35 cellular contexts compared by ENCODE assay signal in genomic region chr4:22637306-22637705, GRCh38. TPM values are rescaled to one million over a fixed set of nuclear protein-coding genes. Genes with fewer than 3 reads are reported as not detected.
"Had no signal": no experiment of that assay in that cellular context is flagged by ENCODE, and none has a peak within 500 bp of the region (broad histone marks: within the 10 kb centered on the region; RNA-seq: fewer than 3 reads in every experiment).

No MANE protein-coding gene starts in this region.

- H3K27me3 ChIP-seq: adrenal gland, body of pancreas, cardiac muscle cell, colonic mucosa, esophagus squamous epithelium had no signal

- H3K36me3 ChIP-seq: adrenal gland, cardiac muscle cell, colonic mucosa, esophagus squamous epithelium, gastroesophageal sphincter, WERI-Rb-1 had no signal

- H3K9me3 ChIP-seq: adrenal gland, body of pancreas, colonic mucosa had no signal

- H3K4me1 ChIP-seq: adrenal gland, body of pancreas, colonic mucosa, esophagus squamous epithelium, gastroesophageal sphincter had no signal

- ATAC-seq: activated CD4-positive, CD25-positive, alpha-beta regulatory T cell treated with anti-CD3 and anti-CD28 coated beads, Interleukin-2, amount 50 U/mL, for 24 hours; activated CD8-positive, alpha-beta T cell treated with anti-CD3 and anti-CD28 coated beads for 36 hours; activated naive CD8-positive, alpha-beta T cell treated with anti-CD3 and anti-CD28 coated beads, Interleukin-2, amount 50 U/mL, for 24 hours; body of pancreas; gastroesophageal sphincter; T-helper 17 cell had no signal

- H3K4me3 ChIP-seq: adrenal gland, body of pancreas, cardiac muscle cell, colonic mucosa, esophagus squamous epithelium, gastroesophageal sphincter had no signal

- H3K27ac ChIP-seq: adrenal gland, body of pancreas, cardiac muscle cell, colonic mucosa, epithelial cell of prostate, esophagus squamous epithelium, gastroesophageal sphincter, WERI-Rb-1 had no signal

- DNase-seq: activated B cell treated with CpG ODN at 0.5 μM for 24 hours; activated CD4-positive, alpha-beta T cell treated with anti-CD3 and anti-CD28 coated beads for 48 hours; activated CD4-positive, alpha-beta T cell treated with anti-CD3 and anti-CD28 coated beads, Interleukin-2, amount 50 U/mL, for 1 hour; activated CD4-positive, alpha-beta T cell treated with anti-CD3 and anti-CD28 coated beads, Interleukin-2, amount 50 U/mL, for 48 hours; activated CD8-positive, alpha-beta memory T cell treated with anti-CD3 and anti-CD28 coated beads for 24 hours; activated CD8-positive, alpha-beta T cell treated with anti-CD3 and anti-CD28 coated beads for 36 hours; activated effector memory CD4-positive, alpha-beta T cell treated with anti-CD3 and anti-CD28 coated beads, Interleukin-2, amount 50 U/mL, for 16 hours; activated naive CD4-positive, alpha-beta T cell treated with anti-CD3 and anti-CD28 coated beads for 36 hours; activated naive CD8-positive, alpha-beta T cell treated with anti-CD3 and anti-CD28 coated beads for 36 hours; activated naive CD8-positive, alpha-beta T cell treated with anti-CD3 and anti-CD28 coated beads, Interleukin-2, amount 50 U/mL, for 24 hours; activated T-cell treated with anti-CD3 and anti-CD28 coated beads, Interleukin-2, amount 50 U/mL, for 48 hours; adrenal gland; amygdala; aorta; body of pancreas; central memory CD4-positive, alpha-beta T cell; cerebellar nuclear complex; colonic mucosa; effector CD8-positive, alpha-beta T cell; esophagus squamous epithelium; foreskin melanocyte; T-helper 1 cell; T-helper 17 cell; T1000; WERI-Rb-1 had no signal

RNA-seq across cellular contexts. Expression of gene GBA3, which starts 55.4 kb away (rescaled TPM):
- total RNA-seq: activated B cell treated with CpG ODN at 0.5 μM for 24 hours; activated CD8-positive, alpha-beta T cell treated with anti-CD3 and anti-CD28 coated beads for 36 hours; activated naive CD4-positive, alpha-beta T cell treated with anti-CD3 and anti-CD28 coated beads for 36 hours; activated naive CD8-positive, alpha-beta T cell treated with anti-CD3 and anti-CD28 coated beads for 36 hours; activated T-helper 1 cell treated with anti-CD3 and anti-CD28 coated beads, Interleukin-12 subunit alpha, Interleukin-12 subunit beta, Interleukin-2, Interleukin-4 antibody, amounts not matched to agents 30 ng/mL and 10 ng/mL and 1 ng/mL, durations not matched to agents 14 hours and 24 hours and 36 hours; aorta; cardiac muscle cell; dermis microvascular lymphatic vessel endothelial cell; endothelial cell of umbilical vein; esophagus squamous epithelium; fibroblast of lung; fibroblast of villous mesenchyme; gastroesophageal sphincter; glomerular endothelial cell; T-helper 17 cell had no signal
